ENCODE assay signal across 9 cellular contexts in genomic region chr1:27382950-27383627, GRCh38. TPM values are rescaled to one million over a fixed set of nuclear protein-coding genes. Genes with fewer than 3 reads are reported as not detected.
A peak's percentile ranks its signal among the peaks of the same experiment; 100 is the strongest.
DNase-seq lines count a peak whose midpoint lies in the region; ATAC-seq and TF ChIP-seq lines count a peak whose summit lies in the region.
"Had no signal": no experiment of that assay in that cellular context is flagged by ENCODE, and none has a peak within 500 bp of the region (broad histone marks: within the 10 kb centered on the region; RNA-seq: fewer than 3 reads in every experiment).

Gene CD164L2, minus strand, starts transcription at chr1:27383333. Its CDS starts 94 bp downstream, at chr1:27383239.

- peaks cover 14% of the 10 kb centered on the region; the same call in 1 of the 2 replicates for H3K27me3 ChIP-seq in H7 (ENCODE audit: control insufficient read depth, insufficient read depth, low read length)
- H3K27me3 ChIP-seq in ectodermal cell (ENCODE audit: control insufficient read depth, insufficient read depth, low read length, poor library complexity, severe bottlenecking) = peaks cover 23% of the 10 kb centered on the region
- H3K27me3 ChIP-seq in osteoblast (ENCODE audit: insufficient read depth, low read length) = no peaks in the 10 kb centered on the region
- H3K27me3 ChIP-seq in mesenchymal stem cell (ENCODE audit: control insufficient read depth in 1 of 2, insufficient read depth in 1 of 2, low read length in 2 of 2) = peaks cover 22 to 27% of the 10 kb centered on the region in 2 experiments
- peaks cover 0 to 16% of the 10 kb centered on the region in 2 donors for H3K27me3 ChIP-seq in tibial artery

- no peak within 1 kb of the TSS for H3K4me2 ChIP-seq in osteoblast (ENCODE audit: insufficient read depth, low read length)
- no peak within 1 kb of the TSS for H3K4me2 ChIP-seq in mesenchymal stem cell (ENCODE audit: low read length, poor library complexity, severe bottlenecking)

- H3K23ac ChIP-seq in mesenchymal stem cell (ENCODE audit: low read length in 2 of 2) = no peak within 1 kb of the TSS

- TF ChIP-seq CTCF in osteoblast (IDR thresholded peaks at IDR 0.05; ENCODE audit: extremely low read depth, low read depth, low read length) = no peak
- TF ChIP-seq CTCF in tibial artery (IDR thresholded peaks at IDR 0.05) = no peak

- H3K4me3 Mint-ChIP-seq in T-helper 1 cell treated with Interleukin-12 subunit alpha and Interleukin-12 subunit beta and Interleukin-4 antibody, amounts not matched to agents 30 μg/mL and 1 μg/mL, for 36 hours = no peak within 1 kb of the TSS

- H3K4me1 Mint-ChIP-seq in T-helper 1 cell treated with Interleukin-12 subunit alpha and Interleukin-12 subunit beta and Interleukin-4 antibody, amounts not matched to agents 30 μg/mL and 1 μg/mL, for 36 hours (ENCODE audit: low read depth) = no peaks in the 10 kb centered on the region

- H3K4me1 ChIP-seq in ectodermal cell (ENCODE audit: control insufficient read depth, insufficient read depth, low read length) (peaks cover 9% of the 10 kb centered on the region), osteoblast (ENCODE audit: insufficient read depth, low read length) (no peaks in the 10 kb centered on the region), mesenchymal stem cell (ENCODE audit: control insufficient read depth, insufficient read depth, low read depth, low read length) (peaks cover 4% of the 10 kb centered on the region), tibial artery (peaks cover 0 to 29% (median 2%) of the 10 kb centered on the region in 4 donors)

- no peak within 1 kb of the TSS for H3K27ac ChIP-seq in ectodermal cell (ENCODE audit: insufficient read depth, low read depth, low read length, poor library complexity, severe bottlenecking)
- H3K27ac ChIP-seq in osteoblast (ENCODE audit: low read depth, low read length) = no peak within 1 kb of the TSS
- no peak within 1 kb of the TSS for H3K27ac ChIP-seq in mesenchymal stem cell (ENCODE audit: low read length, poor library complexity, severe bottlenecking)
- H3K27ac ChIP-seq in tibial artery = no peak within 1 kb of the TSS

- H3K27me3 Mint-ChIP-seq in T-helper 1 cell treated with Interleukin-12 subunit alpha and Interleukin-12 subunit beta and Interleukin-4 antibody, amounts not matched to agents 30 μg/mL and 1 μg/mL, for 36 hours (ENCODE audit: low read depth) = peaks cover 24% of the 10 kb centered on the region

- H4K8ac ChIP-seq in mesenchymal stem cell (ENCODE audit: low read length) = no peak within 1 kb of the TSS

- no peak within 1 kb of the TSS for H2BK15ac ChIP-seq in mesenchymal stem cell (ENCODE audit: low read depth, poor library complexity, severe bottlenecking)

- no peak within 1 kb of the TSS for H2AK5ac ChIP-seq in mesenchymal stem cell (ENCODE audit: low read length, severe bottlenecking)

- no peak within 1 kb of the TSS for H2AFZ ChIP-seq in osteoblast (ENCODE audit: low read length)
- no peak within 1 kb of the TSS for H2AFZ ChIP-seq in mesenchymal stem cell (ENCODE audit: low read depth, low read length)

- WGBS in ectodermal cell, 2 experiments = 8% methylated on average over 43 of the region's 43 CpGs
- WGBS in mesenchymal stem cell = 17% methylated on average over 38 of the region's 43 CpGs

- DNase-seq in H7 = peak; percentile 99
- DNase-seq in osteoblast (ENCODE audit: insufficient read length, low spot score, missing footprints) = peak; percentile 57
- DNase-seq in mesenchymal stem cell = no peak
- DNase-seq in tibial artery = no peak

- no peak within 1 kb of the TSS for H2BK120ac ChIP-seq in mesenchymal stem cell (ENCODE audit: low read depth, low read length)

- H3K27ac Mint-ChIP-seq in T-helper 1 cell treated with Interleukin-12 subunit alpha and Interleukin-12 subunit beta and Interleukin-4 antibody, amounts not matched to agents 30 μg/mL and 1 μg/mL, for 36 hours = peak within 1 kb of the TSS; percentile 26

- no peak within 1 kb of the TSS for H2BK12ac ChIP-seq in mesenchymal stem cell (ENCODE audit: low read length in 2 of 2)

- no peaks in the 10 kb centered on the region for H3K36me3 ChIP-seq in H7 (replicated peaks; ENCODE audit: control insufficient read depth, insufficient read depth, low read length)
- H3K36me3 ChIP-seq in ectodermal cell (ENCODE audit: control insufficient read depth, insufficient read depth, low read length) = no peaks in the 10 kb centered on the region
- H3K36me3 ChIP-seq in osteoblast (ENCODE audit: insufficient read depth, low read length) = no peaks in the 10 kb centered on the region
- H3K36me3 ChIP-seq in mesenchymal stem cell (ENCODE audit: control insufficient read depth in 1 of 2, insufficient read depth in 2 of 2, low read depth in 1 of 2, low read length in 2 of 2) = no peaks in the 10 kb centered on the region
- no peaks in the 10 kb centered on the region for H3K36me3 ChIP-seq in tibial artery

- no peaks in the 10 kb centered on the region for H3K9me3 ChIP-seq in ectodermal cell (ENCODE audit: control insufficient read depth, low read length)
- H3K9me3 ChIP-seq in osteoblast (ENCODE audit: low read depth, low read length) = no peaks in the 10 kb centered on the region
- no peaks in the 10 kb centered on the region for H3K9me3 ChIP-seq in mesenchymal stem cell (ENCODE audit: control insufficient read depth, low read length)
- H3K9me3 ChIP-seq in tibial artery = no peaks in the 10 kb centered on the region

- H3K18ac ChIP-seq in mesenchymal stem cell (ENCODE audit: low read depth in 1 of 2, low read length in 2 of 2) = no peak within 1 kb of the TSS

- H4K91ac ChIP-seq in mesenchymal stem cell (ENCODE audit: low read length) = no peak within 1 kb of the TSS

- no peak within 1 kb of the TSS for H3K14ac ChIP-seq in mesenchymal stem cell (ENCODE audit: low read length in 2 of 2)

- H2BK5ac ChIP-seq in mesenchymal stem cell (ENCODE audit: low read depth, low read length, poor library complexity, severe bottlenecking) = no peak within 1 kb of the TSS

- H4K20me1 ChIP-seq in osteoblast (ENCODE audit: insufficient read depth, low read length) = no peaks in the 10 kb centered on the region

- no peak within 1 kb of the TSS for H3K4ac ChIP-seq in mesenchymal stem cell (ENCODE audit: low read depth in 1 of 2, low read length in 2 of 2)

- no peak within 1 kb of the TSS for H3K9ac ChIP-seq in mesenchymal stem cell (ENCODE audit: low read length)

- H3K79me1 ChIP-seq in mesenchymal stem cell (replicated peaks; ENCODE audit: low read length, poor library complexity, severe bottlenecking) = no peaks in the 10 kb centered on the region

- H3K79me2 ChIP-seq in osteoblast (ENCODE audit: insufficient read depth, low read length) = no peaks in the 10 kb centered on the region

- no peaks in the 10 kb centered on the region for H3K9me3 Mint-ChIP-seq in T-helper 1 cell treated with Interleukin-12 subunit alpha and Interleukin-12 subunit beta and Interleukin-4 antibody, amounts not matched to agents 30 μg/mL and 1 μg/mL, for 36 hours

- intact Hi-C loops in tibial artery (cut with DNase I; ENCODE audit: low total_unique reads) = loop anchor here (10.0 kb wide), 1 partner anchor 278 kb away; no protein-coding TSS in a partner anchor

- ATAC-seq in GM21528 (IDR thresholded peaks at IDR 0.05; ENCODE audit: low FRiP score, unreplicated experiment) (no peak), HG03280 (IDR thresholded peaks at IDR 0.05; ENCODE audit: unreplicated experiment) (no peak)

- no peaks in the 10 kb centered on the region for H3K36me3 Mint-ChIP-seq in T-helper 1 cell treated with Interleukin-12 subunit alpha and Interleukin-12 subunit beta and Interleukin-4 antibody, amounts not matched to agents 30 μg/mL and 1 μg/mL, for 36 hours (ENCODE audit: low read depth)

- H3K4me3 ChIP-seq in H7 (ENCODE audit: insufficient read depth, low read depth, low read length) (peak within 1 kb of the TSS; percentile 52), ectodermal cell (ENCODE audit: insufficient read depth, low read depth, low read length) (peak within 1 kb of the TSS; percentile 37), osteoblast (ENCODE audit: insufficient read depth, low read length) (no peak within 1 kb of the TSS), mesenchymal stem cell (ENCODE audit: insufficient read depth in 1 of 2, low read depth in 1 of 2, low read length in 2 of 2) (no peak within 1 kb of the TSS), tibial artery (no peak within 1 kb of the TSS)

RNA-seq across cellular contexts. Expression of gene CD164L2, which starts in this region (rescaled TPM):
- total RNA-seq in H7 (2014; rRNA removed; shearing (Covaris generic)) = 1.7 and 3.8 TPM in 2 replicates
- polyA plus RNA-seq in ectodermal cell (2013, experiment 1 of 4) = 2.0 TPM
- polyA plus RNA-seq in ectodermal cell (2013, experiment 2 of 4) = 1.8 TPM
- 1.7 TPM for polyA plus RNA-seq in ectodermal cell (2013, experiment 3 of 4)
- polyA plus RNA-seq in ectodermal cell (2013, experiment 4 of 4) = 2.7 TPM
- not detected in 2 replicates for total RNA-seq in osteoblast
- polyA plus RNA-seq in mesenchymal stem cell (2013, experiment 1 of 2) = not detected
- polyA plus RNA-seq in mesenchymal stem cell (2013, experiment 2 of 2) = not detected
- total RNA-seq: activated CD8-positive, alpha-beta memory T cell treated with anti-CD3 and anti-CD28 coated beads for 36 hours had no signal

Comparison
In these comparisons a context has a peak if more than half of its experiments do, and no peak if none do; other contexts are left out.
1. Peak in DNase-seq in osteoblast; RNA of the gene not detected or under 1 TPM.
2. H3K4me3 ChIP-seq: peak in H7 (single experiment) and ectodermal cell (single experiment); none in osteoblast (single experiment), mesenchymal stem cell (0 of 2) and tibial artery (0 of 2).